In genomic region chr3:45746182-45746973, GRCh38 we compare ENCODE assay signal across 17 cellular contexts. TPM values are rescaled to one million over a fixed set of nuclear protein-coding genes. Genes with fewer than 3 reads are reported as not detected.
"Had no signal": no experiment of that assay in that cellular context is flagged by ENCODE, and none has a peak within 500 bp of the region (broad histone marks: within the 10 kb centered on the region; RNA-seq: fewer than 3 reads in every experiment).

No MANE protein-coding gene starts in this region.

- H3K27ac ChIP-seq: brain microvascular endothelial cell, esophagus muscularis mucosa, gastroesophageal sphincter, heart right ventricle, VCaP had no signal

- H3K4me1 ChIP-seq: esophagus muscularis mucosa, gastroesophageal sphincter had no signal

- DNase-seq: activated CD4-positive, CD25-positive, alpha-beta regulatory T cell treated with anti-CD3 and anti-CD28 coated beads, Interleukin-2, amount 50 U/mL, for 72 hours; activated T-cell treated with anti-CD3 and anti-CD28 coated beads for 4 hours; brain microvascular endothelial cell; effector CD4-positive, alpha-beta T cell; heart right ventricle; immature natural killer cell; mammary epithelial cell; midbrain; occipital lobe; small intestine; stimulated activated CD4-positive, alpha-beta T cell treated with anti-CD3 and anti-CD28 coated beads, Interleukin-15, amount 100 ng/mL, for 24 hours; stimulated activated CD4-positive, alpha-beta T cell treated with anti-CD3 and anti-CD28 coated beads, Interleukin-2, amount 100 ng/mL, for 48 hours; SW 1271 had no signal

- H3K9me3 ChIP-seq: esophagus muscularis mucosa, gastroesophageal sphincter, heart right ventricle had no signal

- H3K4me3 ChIP-seq: esophagus muscularis mucosa, gastroesophageal sphincter, heart right ventricle had no signal

- H3K27me3 ChIP-seq: brain microvascular endothelial cell, esophagus muscularis mucosa, gastroesophageal sphincter, heart right ventricle had no signal

RNA-seq across cellular contexts. Expression of gene SLC6A20, which starts 50.0 kb away (rescaled TPM):
- total RNA-seq: activated T-helper 1 cell treated with anti-CD3 and anti-CD28 coated beads, Interleukin-12 subunit alpha, Interleukin-12 subunit beta, Interleukin-2, Interleukin-4 antibody, amounts not matched to agents 30 ng/mL and 10 ng/mL and 1 ng/mL, durations not matched to agents 14 hours and 24 hours and 36 hours had no signal
- polyA plus RNA-seq: immature natural killer cell had no signal
